Comparison of ENCODE assay signal across 7 cellular contexts in genomic region chr10:28250782-28251181, GRCh38. TPM values are rescaled to one million over a fixed set of nuclear protein-coding genes. Genes with fewer than 3 reads are reported as not detected.
DNase-seq lines count a peak whose midpoint lies in the region; FAIRE-seq and TF ChIP-seq lines count a peak whose summit lies in the region.

No MANE protein-coding gene starts in this region.

- H3K4me3 ChIP-seq in epithelial cell of esophagus (ENCODE audit: low read length), result no peak overlapping the region

- DNase-seq in NCI-H1105 treated with DMSO at 0.1 percent for 48 hours (lab: John Stamatoyannopoulos, UW) (peak; percentile 16), epithelial cell of esophagus (ENCODE audit: low read depth) (peak; percentile 55), pons (ENCODE audit: low spot score) (peak; percentile 42), mesenteric fat pad (ENCODE audit: low spot score) (no peak), DMS79 (lab: John Stamatoyannopoulos, UW) (no peak)
- DNase-seq in stimulated activated CD4-positive, alpha-beta T cell treated with anti-CD3 and anti-CD28 coated beads, Interleukin-2, amount 100 ng/mL, for 24 hours, result no peak

- peak; percentile 38 for TF ChIP-seq CTCF in epithelial cell of esophagus (IDR thresholded peaks at IDR 0.05; ENCODE audit: insufficient read depth, low read depth, low read length, missing control alignments)

- peak; percentile 87 for FAIRE-seq in G401.6 (lab: Jason Lieb, UNC)

RNA-seq across cellular contexts. Expression of gene MPP7, which starts 52.1 kb away (rescaled TPM):
- total RNA-seq in mesenteric fat pad, result 5.7 TPM

Comparison
In these comparisons a context has a peak if more than half of its experiments do, and no peak if none do; other contexts are left out.
1. DNase-seq: peak in NCI-H1105 treated with DMSO at 0.1 percent for 48 hours (single experiment), epithelial cell of esophagus (single experiment) and pons (single experiment); none in stimulated activated CD4-positive, alpha-beta T cell treated with anti-CD3 and anti-CD28 coated beads, Interleukin-2, amount 100 ng/mL, for 24 hours (0 of 2), mesenteric fat pad (single experiment) and DMS79 (single experiment).